Comparison of ENCODE assay signal across 16 cellular contexts in the genomic region with DNA sequence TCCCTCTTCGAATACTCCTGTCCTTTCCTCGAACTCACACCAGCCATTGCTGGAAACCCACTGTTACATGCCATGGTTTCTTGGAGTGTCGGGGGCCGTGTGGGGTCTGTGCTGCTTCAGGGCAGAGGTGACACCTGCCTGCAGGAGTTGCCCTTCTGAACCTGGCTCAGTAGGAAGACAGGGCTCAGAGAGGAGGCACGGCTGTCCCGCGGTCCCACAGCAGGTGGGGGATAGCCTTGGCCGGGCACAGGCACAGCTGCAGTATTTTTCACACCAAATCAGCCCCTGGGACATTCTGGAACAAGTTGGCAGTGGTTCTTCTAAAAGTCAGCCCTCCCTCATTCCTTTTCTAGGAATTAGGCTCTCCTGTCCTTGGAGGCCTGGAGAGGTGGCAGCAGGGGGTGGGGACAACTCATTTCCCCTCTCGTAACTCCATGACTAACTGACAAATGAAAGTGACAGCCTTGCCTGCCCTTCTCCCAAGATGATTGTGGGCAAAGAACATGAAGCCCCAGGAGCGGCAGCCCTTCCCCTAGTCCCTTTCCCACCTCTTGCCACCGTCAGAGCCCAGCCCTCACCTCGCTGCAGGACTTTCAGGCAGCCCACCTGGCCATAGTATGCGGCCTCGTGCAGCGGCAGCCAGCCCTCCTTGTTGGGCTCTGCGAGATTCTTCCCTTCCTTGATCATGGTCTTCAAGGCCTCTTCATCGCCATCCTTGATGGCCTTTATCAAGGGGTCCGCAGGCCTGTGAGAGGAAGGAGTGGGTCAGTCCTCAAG. TPM values are rescaled to one million over a fixed set of nuclear protein-coding genes. Genes with fewer than 3 reads are reported as not detected.
DNase-seq lines count a peak whose midpoint lies in the region; ATAC-seq and TF ChIP-seq lines count a peak whose summit lies in the region.
"Had no signal": no experiment of that assay in that cellular context is flagged by ENCODE, and none has a peak within 500 bp of the region (broad histone marks: within the 10 kb centered on the region; RNA-seq: fewer than 3 reads in every experiment).

No MANE protein-coding gene starts in this region.

- H3K36me3 ChIP-seq in CD8-positive, alpha-beta T cell (ENCODE audit: insufficient read depth, low read length): no peaks in the 10 kb centered on the region
- H3K36me3 ChIP-seq in HEK293 (ENCODE audit: control insufficient read depth in 2 of 2, insufficient read depth in 1 of 2, low read length in 2 of 2) (no peaks in the 10 kb centered on the region), neural progenitor cell (no peaks in the 10 kb centered on the region)
- H3K36me3 ChIP-seq: ovary had no signal

- no peak for DNase-seq in CD8-positive, alpha-beta T cell
- no peak for DNase-seq in activated naive CD8-positive, alpha-beta T cell treated with anti-CD3 and anti-CD28 coated beads, Interleukin-2, amount 10 ng/mL, durations not matched to agents 7 days and 5 days
- DNase-seq in neural progenitor cell (ENCODE audit: low spot score) (no peak), germinal center (ENCODE audit: low spot score) (no peak), endothelial cell (ENCODE audit: low spot score) (no peak), nucleus accumbens (lab: John Stamatoyannopoulos, UW) (no peak)
- DNase-seq: activated naive CD4-positive, alpha-beta T cell treated with anti-CD3 and anti-CD28 coated beads, Interleukin-2, amount 50 U/mL, for 16 hours; dermis blood vessel endothelial cell; foreskin keratinocyte; Kasumi-1; NCI-H226; ovary; stimulated activated CD4-positive, alpha-beta T cell treated with anti-CD3 and anti-CD28 coated beads, Interleukin-2, amount 100 ng/mL, for 24 hours had no signal

- ATAC-seq in CD8-positive, alpha-beta T cell: no peak
- ATAC-seq in activated naive CD8-positive, alpha-beta T cell treated with anti-CD3 and anti-CD28 coated beads, Interleukin-2, amount 10 ng/mL, durations not matched to agents 7 days and 5 days (ENCODE audit: low read depth): no peak
- ATAC-seq: foreskin keratinocyte had no signal

- intact Hi-C loops in CD8-positive, alpha-beta T cell (cut with DNase I, micrococcal nuclease): loop anchor here (2.0 kb wide), 1 partner anchor 17 kb away; no protein-coding TSS in a partner anchor

- no peaks in the 10 kb centered on the region for H4K20me1 ChIP-seq in neural progenitor cell (ENCODE audit: low read depth)

- no peaks in the 10 kb centered on the region for H3K27me3 Mint-ChIP-seq in CD8-positive, alpha-beta T cell (ENCODE audit: low read depth)
- H3K27me3 Mint-ChIP-seq in activated naive CD8-positive, alpha-beta T cell treated with anti-CD3 and anti-CD28 coated beads, Interleukin-2, amount 10 ng/mL, durations not matched to agents 7 days and 5 days: no peaks in the 10 kb centered on the region
- H3K27me3 Mint-ChIP-seq in neural progenitor cell (ENCODE audit: insufficient read depth, low read depth) (peaks cover 2% of the 10 kb centered on the region), endothelial cell (ENCODE audit: unreplicated experiment) (peaks cover 5% of the 10 kb centered on the region)

- no peak overlapping the region for H3K9ac ChIP-seq in neural progenitor cell

- TF ChIP-seq CTCF in CD8-positive, alpha-beta T cell (IDR thresholded peaks at IDR 0.05): no peak
- TF ChIP-seq CTCF in HEK293 (tag by site-specific recombination; IDR thresholded peaks at IDR 0.05) (no peak), neural progenitor cell (IDR thresholded peaks at IDR 0.05) (no peak), endothelial cell (IDR thresholded peaks at IDR 0.05; ENCODE audit: unreplicated experiment) (no peak)

- H3K4me2 ChIP-seq in neural progenitor cell: no peak overlapping the region

- peak overlapping the region; percentile 78 for H3K4me3 Mint-ChIP-seq in CD8-positive, alpha-beta T cell
- peak overlapping the region; percentile 80 for H3K4me3 Mint-ChIP-seq in activated naive CD8-positive, alpha-beta T cell treated with anti-CD3 and anti-CD28 coated beads, Interleukin-2, amount 10 ng/mL, durations not matched to agents 7 days and 5 days
- H3K4me3 Mint-ChIP-seq in neural progenitor cell (no peak overlapping the region), endothelial cell (ENCODE audit: unreplicated experiment) (no peak overlapping the region)
- H3K4me3 Mint-ChIP-seq: H9 had no signal

- no peaks in the 10 kb centered on the region for H3K9me3 Mint-ChIP-seq in CD8-positive, alpha-beta T cell
- H3K9me3 Mint-ChIP-seq in activated naive CD8-positive, alpha-beta T cell treated with anti-CD3 and anti-CD28 coated beads, Interleukin-2, amount 10 ng/mL, durations not matched to agents 7 days and 5 days: no peaks in the 10 kb centered on the region
- H3K9me3 Mint-ChIP-seq in neural progenitor cell: no peaks in the 10 kb centered on the region
- no peaks in the 10 kb centered on the region for H3K9me3 Mint-ChIP-seq in endothelial cell (ENCODE audit: unreplicated experiment)
- H3K9me3 Mint-ChIP-seq: H9 had no signal

- POLR2A ChIA-PET in CD8-positive, alpha-beta T cell (lab: Charles Lee): interaction anchor here (1.3 kb wide), 1 partner anchor 17 kb away, joined by 6 read pairs; no protein-coding TSS in a partner anchor
- POLR2A ChIA-PET in HEK293 (lab: Yijun Ruan, JAX): no interaction called here
- POLR2A ChIA-PET in activated naive CD8-positive, alpha-beta T cell treated with anti-CD3 and anti-CD28 coated beads, Interleukin-2, amount 10 ng/mL, durations not matched to agents 7 days and 5 days (lab: Charles Lee): interaction anchor here (1.3 to 9.9 kb wide), 5 partner anchors 9 to 19 kb away, joined by 3 to 190 read pairs (median 8); partner anchors contain the start of gene ASB2

- H3K27me3 ChIP-seq in CD8-positive, alpha-beta T cell (ENCODE audit: insufficient read depth, low read length): no peaks in the 10 kb centered on the region
- no peaks in the 10 kb centered on the region for H3K27me3 ChIP-seq in neural progenitor cell
- H3K27me3 ChIP-seq: ovary had no signal

- H3K4me3 ChIP-seq in CD8-positive, alpha-beta T cell (ENCODE audit: low read depth, low read length): no peak overlapping the region
- no peak overlapping the region for H3K4me3 ChIP-seq in HEK293 (ENCODE audit: low read depth, low read length)
- H3K4me3 ChIP-seq in neural progenitor cell: no peak overlapping the region
- H3K4me3 ChIP-seq: ovary had no signal

- H3K4me1 ChIP-seq in CD8-positive, alpha-beta T cell (ENCODE audit: insufficient read depth, low read length): peaks cover 55% of the 10 kb centered on the region
- H3K4me1 ChIP-seq in HEK293 (ENCODE audit: control insufficient read depth, insufficient read depth, low read length): no peaks in the 10 kb centered on the region
- peaks cover 3% of the 10 kb centered on the region for H3K4me1 ChIP-seq in neural progenitor cell
- H3K4me1 ChIP-seq: foreskin keratinocyte had no signal

- CTCF ChIA-PET in CD8-positive, alpha-beta T cell (lab: Charles Lee): interaction anchor here (0.6 to 8.9 kb wide), 7 partner anchors 9 to 230 kb away, joined by 3 to 87 read pairs (median 6); partner anchors contain the start of gene CCDC197
- CTCF ChIA-PET in HEK293 (lab: Yijun Ruan, JAX): interaction anchor here (0.7 to 0.8 kb wide), 2 partner anchors 10 to 13 kb away, joined by 3 to 4 read pairs; no protein-coding TSS in a partner anchor

- peak overlapping the region; percentile 76 for H3K27ac Mint-ChIP-seq in CD8-positive, alpha-beta T cell
- H3K27ac Mint-ChIP-seq in activated naive CD8-positive, alpha-beta T cell treated with anti-CD3 and anti-CD28 coated beads, Interleukin-2, amount 10 ng/mL, durations not matched to agents 7 days and 5 days: peak overlapping the region; percentile 84
- H3K27ac Mint-ChIP-seq in neural progenitor cell (peak overlapping the region; percentile 65), endothelial cell (ENCODE audit: unreplicated experiment) (no peak overlapping the region)
- H3K27ac Mint-ChIP-seq: H9 had no signal

- peaks cover 59% of the 10 kb centered on the region for H3K4me1 Mint-ChIP-seq in CD8-positive, alpha-beta T cell (ENCODE audit: low read depth)
- peaks cover 66% of the 10 kb centered on the region for H3K4me1 Mint-ChIP-seq in activated naive CD8-positive, alpha-beta T cell treated with anti-CD3 and anti-CD28 coated beads, Interleukin-2, amount 10 ng/mL, durations not matched to agents 7 days and 5 days
- H3K4me1 Mint-ChIP-seq in neural progenitor cell (peaks cover 44% of the 10 kb centered on the region), endothelial cell (ENCODE audit: unreplicated experiment) (peaks cover under 1% of the 10 kb centered on the region)

- H3F3A ChIP-seq in neural progenitor cell (ENCODE audit: low read depth): no peaks in the 10 kb centered on the region

- H3K36me3 Mint-ChIP-seq in CD8-positive, alpha-beta T cell: no peaks in the 10 kb centered on the region
- H3K36me3 Mint-ChIP-seq in activated naive CD8-positive, alpha-beta T cell treated with anti-CD3 and anti-CD28 coated beads, Interleukin-2, amount 10 ng/mL, durations not matched to agents 7 days and 5 days: peaks cover 3% of the 10 kb centered on the region
- H3K36me3 Mint-ChIP-seq in neural progenitor cell: no peaks in the 10 kb centered on the region
- H3K36me3 Mint-ChIP-seq in endothelial cell (ENCODE audit: low read depth, unreplicated experiment): no peaks in the 10 kb centered on the region

- H2AFZ ChIP-seq in neural progenitor cell (replicated peaks): no peak overlapping the region

- no peaks in the 10 kb centered on the region for H3K9me3 ChIP-seq in CD8-positive, alpha-beta T cell (ENCODE audit: low read length)
- no peaks in the 10 kb centered on the region for H3K9me3 ChIP-seq in HEK293 (ENCODE audit: control insufficient read depth, insufficient read depth, low read depth, low read length)
- H3K9me3 ChIP-seq in neural progenitor cell (ENCODE audit: low read depth): no peaks in the 10 kb centered on the region
- H3K9me3 ChIP-seq: ovary had no signal

- no peak overlapping the region for H3K27ac ChIP-seq in CD8-positive, alpha-beta T cell (ENCODE audit: low read depth, low read length)
- H3K27ac ChIP-seq in HEK293 (ENCODE audit: extremely low read depth, low read depth, low read length) (no peak overlapping the region), neural progenitor cell (no peak overlapping the region)
- H3K27ac ChIP-seq: foreskin keratinocyte, ovary, RWPE1 had no signal

- no peaks in the 10 kb centered on the region for H3K79me2 ChIP-seq in neural progenitor cell (ENCODE audit: low read depth)

RNA-seq across cellular contexts. Expression of gene ASB2, which starts 22.4 kb away (rescaled TPM):
- 1 to 10 TPM; 1.7 to 2.8 TPM for total RNA-seq in CD8-positive, alpha-beta T cell
- 10 to 100 TPM; 21.3 to 24.0 TPM for total RNA-seq in activated naive CD8-positive, alpha-beta T cell treated with anti-CD3 and anti-CD28 coated beads, Interleukin-2, amount 10 ng/mL, durations not matched to agents 7 days and 5 days
- total RNA-seq in neural progenitor cell (ENCODE audit: low replicate concordance): 0.62 TPM in 1 of 2 replicates, not detected in the other
- not detected for total RNA-seq in endothelial cell (ENCODE audit: unreplicated experiment)
- total RNA-seq: dermis blood vessel endothelial cell, foreskin keratinocyte had no signal

RNA-seq across cellular contexts. Expression of gene FAM181A, which starts 26.8 kb away (rescaled TPM):
- total RNA-seq in CD8-positive, alpha-beta T cell: not detected
- not detected for total RNA-seq in activated naive CD8-positive, alpha-beta T cell treated with anti-CD3 and anti-CD28 coated beads, Interleukin-2, amount 10 ng/mL, durations not matched to agents 7 days and 5 days
- total RNA-seq in neural progenitor cell (ENCODE audit: low replicate concordance) (not detected in 2 replicates), endothelial cell (ENCODE audit: unreplicated experiment) (not detected)
- total RNA-seq: dermis blood vessel endothelial cell, foreskin keratinocyte, H9 had no signal

RNA-seq across cellular contexts. Expression of gene CCDC197, which starts 43.2 kb away (rescaled TPM):
- not detected for total RNA-seq in CD8-positive, alpha-beta T cell
- under 1 TPM in 1 of 2 experiments, not detected in 1; 0.25 TPM for total RNA-seq in activated naive CD8-positive, alpha-beta T cell treated with anti-CD3 and anti-CD28 coated beads, Interleukin-2, amount 10 ng/mL, durations not matched to agents 7 days and 5 days
- not detected in 2 replicates for total RNA-seq in neural progenitor cell (ENCODE audit: low replicate concordance)
- total RNA-seq in endothelial cell (ENCODE audit: unreplicated experiment): not detected
- total RNA-seq: dermis blood vessel endothelial cell, foreskin keratinocyte, H9, ovary had no signal

Comparison
In these comparisons a context has a peak if more than half of its experiments do, and no peak if none do; other contexts are left out.
1. H3K4me3 Mint-ChIP-seq: peak in CD8-positive, alpha-beta T cell (single experiment) and activated naive CD8-positive, alpha-beta T cell treated with anti-CD3 and anti-CD28 coated beads, Interleukin-2, amount 10 ng/mL, durations not matched to agents 7 days and 5 days (single experiment); none in neural progenitor cell (single experiment) and endothelial cell (single experiment).
2. RNA of gene ASB2, which starts 22.4 kb away (total RNA-seq): 21.3 to 24.0 TPM in activated naive CD8-positive, alpha-beta T cell treated with anti-CD3 and anti-CD28 coated beads, Interleukin-2, amount 10 ng/mL, durations not matched to agents 7 days and 5 days; 1.7 to 2.8 TPM in CD8-positive, alpha-beta T cell, not detected in endothelial cell (single experiment) and 0.62 TPM in neural progenitor cell; every median in the first group is over 4 times any median in the second.